ENCODE assay signal across 29 cellular contexts in the genomic region with DNA sequence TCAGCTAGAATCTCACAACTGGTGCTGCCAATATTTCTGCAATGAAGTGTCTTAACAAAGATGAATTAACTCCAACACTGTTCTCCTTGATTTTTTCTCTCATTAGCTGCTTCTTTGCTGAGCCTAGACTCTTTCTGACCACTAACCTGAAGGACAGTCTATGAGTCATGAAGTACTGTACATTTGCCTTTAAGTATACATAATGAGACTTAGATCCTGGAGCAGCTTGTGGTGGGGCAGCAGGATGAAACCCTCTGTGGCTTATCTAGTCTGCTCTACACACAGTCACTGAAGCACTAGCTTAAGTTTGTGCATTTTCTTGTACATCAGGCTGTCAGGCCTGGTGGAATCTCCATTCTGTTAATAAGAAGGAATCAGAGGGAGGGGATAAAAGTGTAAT.
A peak's percentile ranks its signal among the peaks of the same experiment; 100 is the strongest.
DNase-seq lines count a peak whose midpoint lies in the region; ATAC-seq, FAIRE-seq and TF ChIP-seq lines count a peak whose summit lies in the region.
"Had no signal": no experiment of that assay in that cellular context is flagged by ENCODE, and none has a peak within 500 bp of the region (broad histone marks: within the 10 kb centered on the region; RNA-seq: fewer than 3 reads in every experiment).

No MANE protein-coding gene starts in this region.

- no peak overlapping the region for H3K4me3 ChIP-seq in PC-3 (ENCODE audit: low read length)
- no peak overlapping the region for H3K4me3 ChIP-seq in mammary epithelial cell (replicated peaks in 1 of 3; ENCODE audit: insufficient read depth in 1 of 3, low read depth in 2 of 3, low read length in 3 of 3)
- no peak overlapping the region for H3K4me3 ChIP-seq in mesenchymal stem cell (ENCODE audit: insufficient read depth in 1 of 2, low read depth in 1 of 2, low read length in 2 of 2)
- no peak overlapping the region for H3K4me3 ChIP-seq in Karpas-422 (ENCODE audit: low read length)
- H3K4me3 ChIP-seq: cardiac muscle cell, HAP-1, neural progenitor cell, PC-9, prostate gland, SJSA1, vagina had no signal

- H4K8ac ChIP-seq in mesenchymal stem cell (ENCODE audit: low read length): no peak overlapping the region

- TF ChIP-seq CTCF in PC-3 (conservative IDR thresholded peaks at IDR 0.05; ENCODE audit: low read depth, low read length) (no peak), mammary epithelial cell (conservative IDR thresholded peaks at IDR 0.05 in 1 of 2, IDR thresholded peaks at IDR 0.05 in 1 of 2; ENCODE audit: extremely low read depth in 1 of 2, insufficient read depth in 1 of 2, low read depth in 1 of 2, low read length in 2 of 2) (no peak)

- H4K20me1 ChIP-seq in PC-3 (ENCODE audit: low read length) (no peaks in the 10 kb centered on the region), mammary epithelial cell (ENCODE audit: insufficient read depth, low read length) (no peaks in the 10 kb centered on the region), Karpas-422 (ENCODE audit: insufficient read depth, low read depth, low read length) (no peaks in the 10 kb centered on the region)

- H3K4ac ChIP-seq in mesenchymal stem cell (ENCODE audit: low read depth in 1 of 2, low read length in 2 of 2): no peak overlapping the region

- dilution Hi-C loops in mammary epithelial cell (cut with HindIII; ENCODE audit: low sequenced_read_pairs): no loop called here

- peak; percentile 48 for DNase-seq in H4 (ENCODE audit: low spot score)
- DNase-seq in PC-3: peak; percentile 57
- peak; percentile 55 for DNase-seq in mammary epithelial cell
- DNase-seq in mesenchymal stem cell: peak; percentile 26
- no peak for DNase-seq in Karpas-422
- no peak for DNase-seq in urothelium cell line (ENCODE audit: low spot score)
- DNase-seq: activated CD4-positive, alpha-beta memory T cell treated with anti-CD3 and anti-CD28 coated beads for 36 hours; activated effector memory CD4-positive, alpha-beta T cell treated with anti-CD3 and anti-CD28 coated beads, Interleukin-2, amount 50 U/mL, for 16 hours; CD4-positive, alpha-beta T cell; DMS 273 treated with DMSO at 0.1 percent for 48 hours; GDM1; immature natural killer cell; NCI-H187 treated with DMSO at 0.1 percent for 48 hours; NCI-H774; PC-9; stimulated activated CD4-positive, alpha-beta T cell treated with anti-CD3 and anti-CD28 coated beads, Interleukin-2, amount 100 ng/mL, for 48 hours; stimulated activated naive B cell treated with anti-CD40 and anti-IgM and Interleukin-4, amounts not matched to agents 10 μg/mL and 1 μg/mL and 100 μg/mL, for 72 hours had no signal

- no peak overlapping the region for H2BK15ac ChIP-seq in mesenchymal stem cell (ENCODE audit: low read depth, poor library complexity, severe bottlenecking)

- no peaks in the 10 kb centered on the region for H3K9me3 ChIP-seq in PC-3 (ENCODE audit: low read length)
- no peaks in the 10 kb centered on the region for H3K9me3 ChIP-seq in mammary epithelial cell (replicated peaks; ENCODE audit: insufficient read depth, low read length)
- H3K9me3 ChIP-seq in mesenchymal stem cell (ENCODE audit: control insufficient read depth, low read length): peaks cover 4% of the 10 kb centered on the region
- H3K9me3 ChIP-seq in Karpas-422 (ENCODE audit: low read length): no peaks in the 10 kb centered on the region
- H3K9me3 ChIP-seq: HAP-1, prostate gland, SJSA1, vagina had no signal

- H3K36me3 ChIP-seq in PC-3 (ENCODE audit: low read depth, low read length) (no peaks in the 10 kb centered on the region), mammary epithelial cell (ENCODE audit: insufficient read depth, low read length) (no peaks in the 10 kb centered on the region), mesenchymal stem cell (ENCODE audit: control insufficient read depth in 1 of 2, insufficient read depth in 2 of 2, low read depth in 1 of 2, low read length in 2 of 2) (no peaks in the 10 kb centered on the region), Karpas-422 (ENCODE audit: insufficient read depth, low read length) (no peaks in the 10 kb centered on the region)
- H3K36me3 ChIP-seq: cardiac muscle cell, HAP-1, neural progenitor cell, prostate gland, SJSA1, vagina had no signal

- H3K9me2 ChIP-seq in PC-3 (replicated peaks; ENCODE audit: low read length): no peaks in the 10 kb centered on the region
- H3K9me2 ChIP-seq in Karpas-422 (replicated peaks; ENCODE audit: insufficient read depth, low read length): no peaks in the 10 kb centered on the region

- H3K14ac ChIP-seq in mesenchymal stem cell (ENCODE audit: low read length in 2 of 2): no peak overlapping the region

- FAIRE-seq in urothelium cell line (lab: Jason Lieb, UNC): no peak
- FAIRE-seq: endometrium, GM18507 had no signal

- intact Hi-C loops in PC-3 (cut with micrococcal nuclease): loop anchor here (10.0 kb wide), 2 partner anchors 88 to 288 kb away; no protein-coding TSS in a partner anchor
- intact Hi-C loops in mammary epithelial cell (cut with micrococcal nuclease): no loop called here

- H3K4me1 ChIP-seq in PC-3 (ENCODE audit: insufficient read depth, low read length) (peaks cover 20% of the 10 kb centered on the region), mammary epithelial cell (ENCODE audit: insufficient read depth, low read length) (peaks cover 18% of the 10 kb centered on the region), mesenchymal stem cell (ENCODE audit: control insufficient read depth, insufficient read depth, low read depth, low read length) (peaks cover 2% of the 10 kb centered on the region), Karpas-422 (ENCODE audit: low read length) (no peaks in the 10 kb centered on the region)
- H3K4me1 ChIP-seq: prostate gland, vagina had no signal

- H3K79me2 ChIP-seq in PC-3 (ENCODE audit: low read length) (no peaks in the 10 kb centered on the region), mammary epithelial cell (ENCODE audit: insufficient read depth, low read length) (no peaks in the 10 kb centered on the region), Karpas-422 (ENCODE audit: low read length) (no peaks in the 10 kb centered on the region)

- no peaks in the 10 kb centered on the region for H3K79me1 ChIP-seq in mesenchymal stem cell (replicated peaks; ENCODE audit: low read length, poor library complexity, severe bottlenecking)

- H3K9ac ChIP-seq in PC-3 (ENCODE audit: low read length): no peak overlapping the region
- H3K9ac ChIP-seq in mammary epithelial cell (ENCODE audit: insufficient read depth, low read length): no peak overlapping the region
- H3K9ac ChIP-seq in mesenchymal stem cell (ENCODE audit: low read length): no peak overlapping the region
- H3K9ac ChIP-seq in Karpas-422 (ENCODE audit: low read length): no peak overlapping the region
- H3K9ac ChIP-seq: KMS-11, neural progenitor cell had no signal

- no peak overlapping the region for H3K18ac ChIP-seq in mesenchymal stem cell (ENCODE audit: low read depth in 1 of 2, low read length in 2 of 2)

- H3K27ac ChIP-seq in PC-3 (ENCODE audit: low read length) (no peak overlapping the region), mammary epithelial cell (ENCODE audit: insufficient read depth, low read depth, low read length) (no peak overlapping the region), mesenchymal stem cell (ENCODE audit: low read length, poor library complexity, severe bottlenecking) (no peak overlapping the region), Karpas-422 (ENCODE audit: low read length) (no peak overlapping the region)
- H3K27ac ChIP-seq: cardiac muscle cell, KMS-11, neural progenitor cell, PC-9, prostate gland, SJSA1, vagina had no signal

- H3K4me2 ChIP-seq in PC-3 (ENCODE audit: low read length) (no peak overlapping the region), mammary epithelial cell (ENCODE audit: insufficient read depth, low read depth, low read length) (no peak overlapping the region), mesenchymal stem cell (ENCODE audit: low read length, poor library complexity, severe bottlenecking) (no peak overlapping the region), Karpas-422 (ENCODE audit: low read depth, low read length, poor library complexity, severe bottlenecking) (no peak overlapping the region)
- H3K4me2 ChIP-seq: KMS-11, neural progenitor cell, PC-9 had no signal

- POLR2A ChIA-PET in PC-3 (lab: Charles Lee; ENCODE audit: unreplicated experiment): interaction anchor here (0.6 kb wide), 1 partner anchor 56 kb away, joined by 4 read pairs; no protein-coding TSS in a partner anchor

- no peak overlapping the region for H2BK12ac ChIP-seq in mesenchymal stem cell (ENCODE audit: low read length in 2 of 2)

- H3K23ac ChIP-seq in mesenchymal stem cell (ENCODE audit: low read length in 2 of 2): no peak overlapping the region

- CTCF ChIA-PET in PC-3 (lab: Charles Lee): no interaction called here
- CTCF ChIA-PET in mammary epithelial cell (lab: Charles Lee; ENCODE audit: low non-redundant PET): interaction anchor here (0.5 kb wide), 2 partner anchors 202 to 322 kb away, joined by 3 to 5 read pairs; no protein-coding TSS in a partner anchor

- H3K27me3 ChIP-seq in PC-3 (ENCODE audit: low read length) (no peaks in the 10 kb centered on the region), mammary epithelial cell (ENCODE audit: insufficient read depth, low read length) (no peaks in the 10 kb centered on the region), mesenchymal stem cell (ENCODE audit: control insufficient read depth in 1 of 2, insufficient read depth in 1 of 2, low read length in 2 of 2) (no peaks in the 10 kb centered on the region), Karpas-422 (ENCODE audit: low read length) (no peaks in the 10 kb centered on the region)
- H3K27me3 ChIP-seq: cardiac muscle cell, neural progenitor cell, SJSA1, vagina had no signal

- H2AFZ ChIP-seq in PC-3 (ENCODE audit: low read length) (no peak overlapping the region), mammary epithelial cell (ENCODE audit: low read depth, low read length) (no peak overlapping the region), mesenchymal stem cell (ENCODE audit: low read depth, low read length) (no peak overlapping the region), Karpas-422 (ENCODE audit: low read length) (no peak overlapping the region)
- H2AFZ ChIP-seq: neural progenitor cell, PC-9 had no signal

- H3F3A ChIP-seq in PC-3 (ENCODE audit: low read length, unreplicated experiment): no peaks in the 10 kb centered on the region

- H2BK120ac ChIP-seq in mesenchymal stem cell (ENCODE audit: low read depth, low read length): no peak overlapping the region

- H2AK5ac ChIP-seq in mesenchymal stem cell (ENCODE audit: low read length, severe bottlenecking): no peak overlapping the region

- BruUV-seq in PC-3 (replicated peaks; lab: Mats Ljungman, UMichigan): no TSS peak
- BruUV-seq in mammary epithelial cell (replicated peaks; lab: Mats Ljungman, UMichigan): no TSS peak

- H2BK5ac ChIP-seq in mesenchymal stem cell (ENCODE audit: low read depth, low read length, poor library complexity, severe bottlenecking): no peak overlapping the region

- in situ Hi-C loops in mammary epithelial cell (cut with MboI; ENCODE audit: low sequenced_read_pairs in 2 of 2): no loop called here

- H4K91ac ChIP-seq in mesenchymal stem cell (ENCODE audit: low read length): no peak overlapping the region

- ATAC-seq in PC-3: peak; percentile 84
- ATAC-seq in HG02852 (IDR thresholded peaks at IDR 0.05; ENCODE audit: unreplicated experiment): no peak
- no peak for ATAC-seq in HG02623 (IDR thresholded peaks at IDR 0.05; ENCODE audit: unreplicated experiment)
- ATAC-seq: stimulated activated naive B cell treated with anti-CD40 and anti-IgM and Interleukin-4, amounts not matched to agents 10 μg/mL and 1 μg/mL and 100 μg/mL, for 72 hours; WTC11 had no signal

Comparison
In these comparisons a context has a peak if more than half of its experiments do, and no peak if none do; other contexts are left out.
1. DNase-seq: peak in H4 (single experiment), PC-3 (single experiment), mammary epithelial cell (single experiment) and mesenchymal stem cell (single experiment); none in Karpas-422 (single experiment) and urothelium cell line (single experiment).